ENCODE assay signal across 9 cellular contexts in genomic region chr2:17830053-17831034, GRCh38. TPM values are rescaled to one million over a fixed set of nuclear protein-coding genes. Genes with fewer than 3 reads are reported as not detected.
DNase-seq lines count a peak whose midpoint lies in the region; ATAC-seq and TF ChIP-seq lines count a peak whose summit lies in the region.
"Had no signal": no experiment of that assay in that cellular context is flagged by ENCODE, and none has a peak within 500 bp of the region (broad histone marks: within the 10 kb centered on the region; RNA-seq: fewer than 3 reads in every experiment).

No MANE protein-coding gene starts in this region.

- H3K18ac ChIP-seq in trophoblast cell (ENCODE audit: low read length), result no peak overlapping the region

- no peaks in the 10 kb centered on the region for H3K9me3 Mint-ChIP-seq in activated naive CD4-positive, alpha-beta T cell treated with anti-CD3 and anti-CD28 coated beads, Interleukin-2, amount 10 ng/mL, durations not matched to agents 7 days and 5 days

- no peak overlapping the region for H3K4ac ChIP-seq in trophoblast cell (ENCODE audit: low read depth, low read length)

- no CpG with 5 or more reads among the region's 37 CpGs for WGBS in trophoblast cell (ENCODE audit: extremely low coverage, insufficient coverage, insufficient read length)

- H3K9ac ChIP-seq in trophoblast cell (ENCODE audit: low read length), result no peak overlapping the region

- peak overlapping the region; percentile 54 for H2AFZ ChIP-seq in trophoblast cell (ENCODE audit: insufficient read depth, low read length, poor library complexity)

- no peak overlapping the region for H2BK120ac ChIP-seq in trophoblast cell (ENCODE audit: insufficient read depth, low read length, poor library complexity)

- ATAC-seq in GM18909 (IDR thresholded peaks at IDR 0.05; ENCODE audit: poor library complexity, unreplicated experiment) (peak; percentile 91), HG03097 (IDR thresholded peaks at IDR 0.05; ENCODE audit: low FRiP score, unreplicated experiment) (peak; percentile 74), Right ventricle myocardium inferior (peak; percentile 91)

- H3K79me2 ChIP-seq in trophoblast cell (ENCODE audit: control insufficient read depth, insufficient read depth, low read length, poor library complexity), result no peaks in the 10 kb centered on the region

- no peak overlapping the region for H2AK5ac ChIP-seq in trophoblast cell (ENCODE audit: low read length)

- no peak overlapping the region for H4K91ac ChIP-seq in trophoblast cell (ENCODE audit: low read depth, low read length)

- no peak overlapping the region for H4K12ac ChIP-seq in trophoblast cell (ENCODE audit: low read depth, low read length)

- TF ChIP-seq CTCF in C4-2B (conservative IDR thresholded peaks at IDR 0.05), result peak; percentile 95

- H3K36me3 Mint-ChIP-seq in activated naive CD4-positive, alpha-beta T cell treated with anti-CD3 and anti-CD28 coated beads, Interleukin-2, amount 10 ng/mL, durations not matched to agents 7 days and 5 days, result no peaks in the 10 kb centered on the region

- no peak overlapping the region for H4K8ac ChIP-seq in trophoblast cell (ENCODE audit: low read depth, low read length)

- peak; percentile 71 for DNase-seq in NCI-H226
- DNase-seq in activated naive CD4-positive, alpha-beta T cell treated with anti-CD3 and anti-CD28 coated beads, Interleukin-2, amount 10 ng/mL, durations not matched to agents 7 days and 5 days, result peak; percentile 70
- DNase-seq in Right ventricle myocardium inferior (ENCODE audit: missing footprints), result peak; percentile 82
- peak; percentile 29 to 52 for DNase-seq in trophoblast cell
- DNase-seq in NCI-H1417 treated with DMSO at 0.1 percent for 48 hours (lab: John Stamatoyannopoulos, UW), result no peak

- peak overlapping the region; percentile 52 for H3K4me2 ChIP-seq in trophoblast cell (ENCODE audit: low read length)

- no peak overlapping the region for H3K4me3 ChIP-seq in trophoblast cell (ENCODE audit: low read depth, low read length)

- no peak overlapping the region for H2BK12ac ChIP-seq in trophoblast cell (ENCODE audit: low read length)

- H3K27ac ChIP-seq in C4-2B (no peak overlapping the region), trophoblast cell (ENCODE audit: low read depth, low read length) (no peak overlapping the region)

- H2BK5ac ChIP-seq in trophoblast cell (ENCODE audit: low read depth, low read length, poor library complexity), result no peak overlapping the region

- no peaks in the 10 kb centered on the region for H3K79me1 ChIP-seq in trophoblast cell (ENCODE audit: low read length)

- peaks cover 45% of the 10 kb centered on the region for H3K27me3 Mint-ChIP-seq in activated naive CD4-positive, alpha-beta T cell treated with anti-CD3 and anti-CD28 coated beads, Interleukin-2, amount 10 ng/mL, durations not matched to agents 7 days and 5 days

- no peak overlapping the region for H3K23ac ChIP-seq in trophoblast cell (ENCODE audit: low read length)

- H3K36me3 ChIP-seq in trophoblast cell (ENCODE audit: control insufficient read depth in 1 of 2, insufficient read depth in 2 of 2, low read length in 2 of 2), result no peaks in the 10 kb centered on the region

- no peaks in the 10 kb centered on the region for H3K27me3 ChIP-seq in trophoblast cell (ENCODE audit: insufficient read depth, low read length)

- intact Hi-C loops in Right ventricle myocardium inferior (cut with DNase I), result loop anchor here (1.0 kb wide), 2 partner anchors 77 to 110 kb away; partner anchors contain the start of gene SMC6

- H3K4me1 ChIP-seq in trophoblast cell (ENCODE audit: control insufficient read depth in 1 of 2, insufficient read depth in 2 of 2, low read length in 2 of 2), result peaks cover 0 to 3% of the 10 kb centered on the region in 2 experiments

- no peak overlapping the region for H3K27ac Mint-ChIP-seq in activated naive CD4-positive, alpha-beta T cell treated with anti-CD3 and anti-CD28 coated beads, Interleukin-2, amount 10 ng/mL, durations not matched to agents 7 days and 5 days

- no peaks in the 10 kb centered on the region for H3K9me3 ChIP-seq in trophoblast cell (ENCODE audit: insufficient read depth, low read depth, low read length)

- peaks cover 6% of the 10 kb centered on the region for H3K4me1 Mint-ChIP-seq in activated naive CD4-positive, alpha-beta T cell treated with anti-CD3 and anti-CD28 coated beads, Interleukin-2, amount 10 ng/mL, durations not matched to agents 7 days and 5 days

- H3K14ac ChIP-seq in trophoblast cell (ENCODE audit: low read length), result no peak overlapping the region

- CTCF ChIA-PET in activated naive CD4-positive, alpha-beta T cell treated with anti-CD3 and anti-CD28 coated beads, Interleukin-2, amount 10 ng/mL, durations not matched to agents 7 days and 5 days (lab: Charles Lee), result interaction anchor here (0.5 to 3.5 kb wide), 8 partner anchors 10 to 313 kb away, joined by 3 to 20 read pairs (median 4); no protein-coding TSS in a partner anchor

- H3K4me3 Mint-ChIP-seq in activated naive CD4-positive, alpha-beta T cell treated with anti-CD3 and anti-CD28 coated beads, Interleukin-2, amount 10 ng/mL, durations not matched to agents 7 days and 5 days, result no peak overlapping the region

RNA-seq across cellular contexts. Expression of gene MSGN1, which starts 14.1 kb away (rescaled TPM):
- total RNA-seq in Right ventricle myocardium inferior, result not detected
- polyA plus RNA-seq in trophoblast cell (2013), result not detected in 2 replicates
- total RNA-seq: T-helper 1 cell treated with Interleukin-12 subunit alpha and Interleukin-12 subunit beta and Interleukin-4 antibody, amounts not matched to agents 30 ng/mL and 1 ng/mL, for 36 hours had no signal

RNA-seq across cellular contexts. Expression of gene KCNS3, which starts 48.1 kb away (rescaled TPM):
- total RNA-seq in Right ventricle myocardium inferior, result 4.5 TPM
- 1.4 and 1.6 TPM in 2 replicates for polyA plus RNA-seq in trophoblast cell (2013)
- total RNA-seq: T-helper 1 cell treated with Interleukin-12 subunit alpha and Interleukin-12 subunit beta and Interleukin-4 antibody, amounts not matched to agents 30 ng/mL and 1 ng/mL, for 36 hours had no signal
